32 cellular contexts compared by ENCODE assay signal in genomic region chr15:68375191-68375631, GRCh38. TPM values are rescaled to one million over a fixed set of nuclear protein-coding genes. Genes with fewer than 3 reads are reported as not detected.
A peak's percentile ranks its signal among the peaks of the same experiment; 100 is the strongest.
DNase-seq lines count a peak whose midpoint lies in the region; ATAC-seq and TF ChIP-seq lines count a peak whose summit lies in the region.
"Had no signal": no experiment of that assay in that cellular context is flagged by ENCODE, and none has a peak within 500 bp of the region (broad histone marks: within the 10 kb centered on the region; RNA-seq: fewer than 3 reads in every experiment).

No MANE protein-coding gene starts in this region.

- H3K27ac ChIP-seq in endodermal cell (ENCODE audit: low read depth, low read length) (peak overlapping the region; percentile 22), neuronal stem cell (replicated peaks; ENCODE audit: low read length) (peak overlapping the region; percentile 57), vagina (no peak overlapping the region)
- H3K27ac ChIP-seq: left lung, neutrophil, transverse colon, VCaP had no signal

- H3K4me1 ChIP-seq in endodermal cell (ENCODE audit: control insufficient read depth, insufficient read depth, low read length) = no peaks in the 10 kb centered on the region
- H3K4me1 ChIP-seq in neuronal stem cell (ENCODE audit: control insufficient read depth in 2 of 2, insufficient read depth in 1 of 2, low read depth in 1 of 2, low read length in 2 of 2) = peaks cover 4 to 13% of the 10 kb centered on the region in 2 donors
- H3K4me1 ChIP-seq in vagina = peaks cover 12% of the 10 kb centered on the region
- H3K4me1 ChIP-seq: A549, left lung, transverse colon had no signal

- no peak for ATAC-seq in activated T-cell treated with anti-CD3 and anti-CD28 coated beads, Interleukin-2, amount 50 U/mL, for 72 hours (replicated peaks in 1 of 2)
- no peak for ATAC-seq in HG03025 (IDR thresholded peaks at IDR 0.05; ENCODE audit: low FRiP score, unreplicated experiment)
- ATAC-seq: activated T-helper 17 cell treated with anti-CD3 and anti-CD28 coated beads, Interleukin-2, amount 50 U/mL, for 72 hours; K562; left lung; Panc1 had no signal

- no peak overlapping the region for H3K4me3 Mint-ChIP-seq in activated T-cell treated with anti-CD3 and anti-CD28 coated beads, Interleukin-2, amount 50 U/mL, for 24 hours
- no peak overlapping the region for H3K4me3 Mint-ChIP-seq in activated T-cell treated with anti-CD3 and anti-CD28 coated beads, Interleukin-2, amount 50 U/mL, for 72 hours
- no peak overlapping the region for H3K4me3 Mint-ChIP-seq in endodermal cell
- no peak overlapping the region for H3K4me3 Mint-ChIP-seq in activated naive CD4-positive, alpha-beta T cell treated with anti-CD3 and anti-CD28 coated beads, Interleukin-2, amount 10 ng/mL, durations not matched to agents 7 days and 5 days
- H3K4me3 Mint-ChIP-seq: activated naive CD8-positive, alpha-beta T cell treated with anti-CD3 and anti-CD28 coated beads for 36 hours; activated T-helper 17 cell treated with anti-CD3 and anti-CD28 coated beads, Interleukin-2, amount 50 U/mL, for 72 hours; CD4-positive, alpha-beta T cell had no signal

- CTCF ChIA-PET in activated naive CD4-positive, alpha-beta T cell treated with anti-CD3 and anti-CD28 coated beads, Interleukin-2, amount 10 ng/mL, durations not matched to agents 7 days and 5 days (lab: Charles Lee) = interaction anchor here (1.6 kb wide), 1 partner anchor 69 kb away, joined by 4 read pairs; no protein-coding TSS in a partner anchor

- no peak overlapping the region for H2BK15ac ChIP-seq in neuronal stem cell (ENCODE audit: low read length)

- no peak overlapping the region for H4K8ac ChIP-seq in neuronal stem cell (ENCODE audit: low read depth, low read length)

- peak overlapping the region; percentile 68 for H3K4ac ChIP-seq in neuronal stem cell (ENCODE audit: low read length)

- no peaks in the 10 kb centered on the region for H3K79me1 ChIP-seq in neuronal stem cell (ENCODE audit: low read depth, low read length)

- peak overlapping the region; percentile 96 for H2BK12ac ChIP-seq in neuronal stem cell (ENCODE audit: low read length)

- intact Hi-C loops in vagina (cut with DNase I) = no loop called here

- H2BK5ac ChIP-seq in neuronal stem cell (ENCODE audit: low read length) = peak overlapping the region; percentile 8

- DNase-seq in activated T-cell treated with anti-CD3 and anti-CD28 coated beads, Interleukin-2, amount 50 U/mL, for 24 hours = peak; percentile 21
- no peak for DNase-seq in activated T-cell treated with anti-CD3 and anti-CD28 coated beads, Interleukin-2, amount 50 U/mL, for 72 hours
- peak; percentile 36 for DNase-seq in endodermal cell
- peak; percentile 29 for DNase-seq in neuronal stem cell (ENCODE audit: low spot score)
- peak; percentile 52 to 58 for DNase-seq in vagina (ENCODE audit: extremely low spot score in 2 of 2)
- DNase-seq in AG08396 (ENCODE audit: low spot score) = no peak
- DNase-seq in activated naive CD4-positive, alpha-beta T cell treated with anti-CD3 and anti-CD28 coated beads, Interleukin-2, amount 10 ng/mL, durations not matched to agents 7 days and 5 days = no peak
- DNase-seq: activated CD4-positive, alpha-beta T cell treated with anti-CD3 and anti-CD28 coated beads for 48 hours; activated naive CD8-positive, alpha-beta T cell treated with anti-CD3 and anti-CD28 coated beads for 36 hours; AML-193; aorta; effector memory CD4-positive, alpha-beta T cell; GOT3; mesendoderm; NCI-H1092 treated with DMSO at 0.1 percent for 48 hours; NCI-H1694 treated with DMSO at 0.1 percent for 48 hours; NCI-H446; NCI-H748 treated with DMSO at 0.1 percent for 48 hours; SIG-M5; stimulated activated CD4-positive, alpha-beta T cell treated with anti-CD3 and anti-CD28 coated beads, Interleukin-4, amount 100 ng/mL, for 24 hours; SW 1271; T-helper 9 cell; transverse colon had no signal

- peak overlapping the region; percentile 72 for H2AK5ac ChIP-seq in neuronal stem cell (ENCODE audit: low read depth, low read length)

- peaks cover 13% of the 10 kb centered on the region for H3K4me1 Mint-ChIP-seq in activated T-cell treated with anti-CD3 and anti-CD28 coated beads, Interleukin-2, amount 50 U/mL, for 24 hours (ENCODE audit: low read depth)
- peaks cover 10% of the 10 kb centered on the region for H3K4me1 Mint-ChIP-seq in activated T-cell treated with anti-CD3 and anti-CD28 coated beads, Interleukin-2, amount 50 U/mL, for 72 hours (ENCODE audit: low read depth)
- H3K4me1 Mint-ChIP-seq in endodermal cell = peaks cover 4% of the 10 kb centered on the region
- H3K4me1 Mint-ChIP-seq in activated naive CD4-positive, alpha-beta T cell treated with anti-CD3 and anti-CD28 coated beads, Interleukin-2, amount 10 ng/mL, durations not matched to agents 7 days and 5 days = peaks cover 18% of the 10 kb centered on the region

- no peak for TF ChIP-seq POLR2A in vagina (IDR thresholded peaks at IDR 0.05)

- no peaks in the 10 kb centered on the region for H3K27me3 Mint-ChIP-seq in activated T-cell treated with anti-CD3 and anti-CD28 coated beads, Interleukin-2, amount 50 U/mL, for 24 hours
- no peaks in the 10 kb centered on the region for H3K27me3 Mint-ChIP-seq in activated T-cell treated with anti-CD3 and anti-CD28 coated beads, Interleukin-2, amount 50 U/mL, for 72 hours (ENCODE audit: low read depth)
- no peaks in the 10 kb centered on the region for H3K27me3 Mint-ChIP-seq in endodermal cell (ENCODE audit: insufficient read depth)
- H3K27me3 Mint-ChIP-seq in activated naive CD4-positive, alpha-beta T cell treated with anti-CD3 and anti-CD28 coated beads, Interleukin-2, amount 10 ng/mL, durations not matched to agents 7 days and 5 days = peaks cover 16% of the 10 kb centered on the region
- H3K27me3 Mint-ChIP-seq: activated naive CD8-positive, alpha-beta T cell treated with anti-CD3 and anti-CD28 coated beads for 36 hours; activated T-helper 17 cell treated with anti-CD3 and anti-CD28 coated beads, Interleukin-2, amount 50 U/mL, for 72 hours; CD4-positive, alpha-beta T cell had no signal

- H3K9me3 ChIP-seq in endodermal cell (ENCODE audit: control insufficient read depth, low read length) (no peaks in the 10 kb centered on the region), neuronal stem cell (replicated peaks in 1 of 2; ENCODE audit: control insufficient read depth in 2 of 2, insufficient read depth in 1 of 2, low read depth in 1 of 2, low read length in 2 of 2) (no peaks in the 10 kb centered on the region), vagina (no peaks in the 10 kb centered on the region)
- H3K9me3 ChIP-seq: A549, left lung, neutrophil, transverse colon had no signal

- no peak overlapping the region for H2AFZ ChIP-seq in neuronal stem cell (ENCODE audit: low read length)

- H3K36me3 ChIP-seq in endodermal cell (ENCODE audit: control insufficient read depth, insufficient read depth, low read length) (no peaks in the 10 kb centered on the region), neuronal stem cell (replicated peaks in 1 of 2; ENCODE audit: control insufficient read depth in 2 of 2, insufficient read depth in 2 of 2, low read length in 2 of 2) (no peaks in the 10 kb centered on the region), vagina (no peaks in the 10 kb centered on the region)
- H3K36me3 ChIP-seq: left lung, neutrophil, transverse colon had no signal

- H3K14ac ChIP-seq in neuronal stem cell (ENCODE audit: low read length) = no peak overlapping the region

- WGBS in endodermal cell (ENCODE audit: insufficient coverage in 1 of 2, insufficient read length in 1 of 2), 2 experiments = 83 to 87% methylated on average over 1 to 5 of the region's 5 CpGs
- WGBS in neuronal stem cell (ENCODE audit: extremely low coverage in 2 of 2, insufficient read length in 2 of 2, insufficient replicate concordance in 1 of 2), 2 donors = no CpG with 5 or more reads among the region's 5 CpGs

- peak overlapping the region; percentile 95 for H3K18ac ChIP-seq in neuronal stem cell (ENCODE audit: low read length)

- no peak overlapping the region for H3K9ac ChIP-seq in endodermal cell (ENCODE audit: extremely low read depth, low read length, poor library complexity, severe bottlenecking)
- no peak overlapping the region for H3K9ac ChIP-seq in neuronal stem cell (ENCODE audit: low read depth, low read length, poor library complexity)

- H3K23ac ChIP-seq in neuronal stem cell (ENCODE audit: low read depth, low read length, poor library complexity) = no peak overlapping the region

- H3K4me3 ChIP-seq in endodermal cell (ENCODE audit: low read length) (no peak overlapping the region), neuronal stem cell (ENCODE audit: low read length in 2 of 2) (no peak overlapping the region), vagina (no peak overlapping the region)
- H3K4me3 ChIP-seq: A549, K562, left lung, transverse colon had no signal

- H3K27me3 ChIP-seq in endodermal cell (ENCODE audit: control insufficient read depth, insufficient read depth, low read length, poor library complexity, severe bottlenecking) (no peaks in the 10 kb centered on the region), neuronal stem cell (ENCODE audit: control insufficient read depth in 3 of 3, insufficient read depth in 3 of 3, low read depth in 1 of 3, low read length in 3 of 3) (no peaks in the 10 kb centered on the region), vagina (no peaks in the 10 kb centered on the region)
- H3K27me3 ChIP-seq: left lung, neutrophil, transverse colon had no signal

- peak overlapping the region; percentile 21 for H3K4me2 ChIP-seq in neuronal stem cell (ENCODE audit: insufficient read depth, low read length, poor library complexity, severe bottlenecking)
- H3K4me2 ChIP-seq: A549 had no signal

- peak overlapping the region; percentile 48 for H4K91ac ChIP-seq in neuronal stem cell (ENCODE audit: low read depth, low read length, poor library complexity)

- H3K27ac Mint-ChIP-seq in activated T-cell treated with anti-CD3 and anti-CD28 coated beads, Interleukin-2, amount 50 U/mL, for 24 hours = no peak overlapping the region
- no peak overlapping the region for H3K27ac Mint-ChIP-seq in activated T-cell treated with anti-CD3 and anti-CD28 coated beads, Interleukin-2, amount 50 U/mL, for 72 hours
- H3K27ac Mint-ChIP-seq in endodermal cell = no peak overlapping the region
- H3K27ac Mint-ChIP-seq in activated naive CD4-positive, alpha-beta T cell treated with anti-CD3 and anti-CD28 coated beads, Interleukin-2, amount 10 ng/mL, durations not matched to agents 7 days and 5 days = no peak overlapping the region
- H3K27ac Mint-ChIP-seq: activated naive CD8-positive, alpha-beta T cell treated with anti-CD3 and anti-CD28 coated beads for 36 hours; activated T-helper 17 cell treated with anti-CD3 and anti-CD28 coated beads, Interleukin-2, amount 50 U/mL, for 72 hours; CD4-positive, alpha-beta T cell had no signal

- TF ChIP-seq CTCF in endodermal cell (conservative IDR thresholded peaks at IDR 0.05) (no peak), vagina (IDR thresholded peaks at IDR 0.05) (no peak)

- H3K9me3 Mint-ChIP-seq in activated T-cell treated with anti-CD3 and anti-CD28 coated beads, Interleukin-2, amount 50 U/mL, for 24 hours = no peaks in the 10 kb centered on the region
- no peaks in the 10 kb centered on the region for H3K9me3 Mint-ChIP-seq in activated T-cell treated with anti-CD3 and anti-CD28 coated beads, Interleukin-2, amount 50 U/mL, for 72 hours
- H3K9me3 Mint-ChIP-seq in endodermal cell = no peaks in the 10 kb centered on the region
- H3K9me3 Mint-ChIP-seq in activated naive CD4-positive, alpha-beta T cell treated with anti-CD3 and anti-CD28 coated beads, Interleukin-2, amount 10 ng/mL, durations not matched to agents 7 days and 5 days = no peaks in the 10 kb centered on the region
- H3K9me3 Mint-ChIP-seq: activated naive CD8-positive, alpha-beta T cell treated with anti-CD3 and anti-CD28 coated beads for 36 hours; activated T-helper 17 cell treated with anti-CD3 and anti-CD28 coated beads, Interleukin-2, amount 50 U/mL, for 72 hours; CD4-positive, alpha-beta T cell had no signal

- H2BK120ac ChIP-seq in neuronal stem cell (ENCODE audit: low read depth, low read length) = peak overlapping the region; percentile 85

- H3K36me3 Mint-ChIP-seq in activated T-cell treated with anti-CD3 and anti-CD28 coated beads, Interleukin-2, amount 50 U/mL, for 24 hours (ENCODE audit: low read depth) = no peaks in the 10 kb centered on the region
- no peaks in the 10 kb centered on the region for H3K36me3 Mint-ChIP-seq in activated T-cell treated with anti-CD3 and anti-CD28 coated beads, Interleukin-2, amount 50 U/mL, for 72 hours (ENCODE audit: insufficient read depth in 2 of 2)
- no peaks in the 10 kb centered on the region for H3K36me3 Mint-ChIP-seq in endodermal cell (ENCODE audit: low read depth)
- H3K36me3 Mint-ChIP-seq in activated naive CD4-positive, alpha-beta T cell treated with anti-CD3 and anti-CD28 coated beads, Interleukin-2, amount 10 ng/mL, durations not matched to agents 7 days and 5 days = no peaks in the 10 kb centered on the region
- H3K36me3 Mint-ChIP-seq: activated naive CD8-positive, alpha-beta T cell treated with anti-CD3 and anti-CD28 coated beads for 36 hours had no signal

RNA-seq across cellular contexts. Expression of gene ITGA11, which starts 56.8 kb away (rescaled TPM):
- total RNA-seq in activated T-cell treated with anti-CD3 and anti-CD28 coated beads, Interleukin-2, amount 50 U/mL, for 72 hours = 1 to 10 TPM in 1 of 2 donors, under 1 TPM in 1; 0.58 to 1.6 TPM
- total RNA-seq in endodermal cell = 1 to 10 TPM in 1 of 2 donors, under 1 TPM in 1; 0.35 to 1.4 TPM
- 1.8 TPM for polyA plus RNA-seq in endodermal cell (2013, experiment 1 of 2)
- polyA plus RNA-seq in endodermal cell (2013, experiment 2 of 2) = 1.3 TPM
- 0.06 TPM for polyA plus RNA-seq in neuronal stem cell (2013, experiment 1 of 2)
- polyA plus RNA-seq in neuronal stem cell (2013, experiment 2 of 2) = 0.10 TPM
- total RNA-seq in vagina = 15.5 TPM
- total RNA-seq: K562 had no signal

Comparison
In these comparisons a context has a peak if more than half of its experiments do, and no peak if none do; other contexts are left out.
1. DNase-seq: peak in activated T-cell treated with anti-CD3 and anti-CD28 coated beads, Interleukin-2, amount 50 U/mL, for 24 hours (single experiment), endodermal cell (single experiment), neuronal stem cell (single experiment) and vagina (2 of 2); none in activated T-cell treated with anti-CD3 and anti-CD28 coated beads, Interleukin-2, amount 50 U/mL, for 72 hours (0 of 2), AG08396 (single experiment) and activated naive CD4-positive, alpha-beta T cell treated with anti-CD3 and anti-CD28 coated beads, Interleukin-2, amount 10 ng/mL, durations not matched to agents 7 days and 5 days (single experiment).